In the genomic region with DNA sequence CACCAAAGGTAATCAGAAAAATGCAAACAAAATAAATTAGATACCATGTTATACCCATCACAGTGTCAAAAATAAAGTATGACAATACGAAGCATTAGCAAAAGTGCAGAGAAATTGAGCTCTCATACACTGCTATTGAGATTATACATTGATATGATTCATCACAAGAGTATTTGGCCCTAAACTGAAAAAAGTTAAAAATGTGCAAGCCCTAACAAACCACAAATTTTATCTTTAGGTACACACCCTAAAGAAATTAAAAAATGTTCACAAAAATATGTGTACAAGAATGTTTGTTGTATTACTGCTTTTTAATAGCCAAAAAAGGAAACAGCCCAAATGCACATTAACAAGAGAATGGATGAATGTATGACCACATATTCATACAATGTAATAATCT, we compare ENCODE assay signal across 24 cellular contexts.
DNase-seq lines count a peak whose midpoint lies in the region; ATAC-seq, FAIRE-seq and TF ChIP-seq lines count a peak whose summit lies in the region.
"Had no signal": no experiment of that assay in that cellular context is flagged by ENCODE, and none has a peak within 500 bp of the region (broad histone marks: within the 10 kb centered on the region; RNA-seq: fewer than 3 reads in every experiment).

No MANE protein-coding gene starts in this region.

- no peaks in the 10 kb centered on the region for H4K20me1 ChIP-seq in PC-9 (ENCODE audit: insufficient read depth)
- no peaks in the 10 kb centered on the region for H4K20me1 ChIP-seq in astrocyte (ENCODE audit: insufficient read depth, low read length)
- no peaks in the 10 kb centered on the region for H4K20me1 ChIP-seq in keratinocyte (ENCODE audit: control insufficient read depth, extremely low read depth, insufficient read depth, low read length)
- H4K20me1 ChIP-seq: BLaER1 had no signal

- CTCF ChIA-PET in PC-9 (lab: Charles Lee), result no interaction called here
- CTCF ChIA-PET in A673 (lab: Charles Lee), result no interaction called here
- CTCF ChIA-PET in CD8-positive, alpha-beta T cell (lab: Charles Lee), result no interaction called here

- FAIRE-seq in astrocyte (lab: Jason Lieb, UNC) (peak; percentile 71), keratinocyte (lab: Jason Lieb, UNC) (no peak)
- FAIRE-seq: GM12891, GM18507, H1 had no signal

- TF ChIP-seq POLR2A in esophagus squamous epithelium (IDR thresholded peaks at IDR 0.05), result no peak

- H3K4me1 ChIP-seq in PC-9 (replicated peaks; ENCODE audit: insufficient read depth) (peaks cover 15% of the 10 kb centered on the region), astrocyte (ENCODE audit: insufficient read depth, low read length) (no peaks in the 10 kb centered on the region), keratinocyte (ENCODE audit: control insufficient read depth, extremely low read depth, insufficient read depth, low read length) (peaks cover 5% of the 10 kb centered on the region), A673 (ENCODE audit: insufficient read depth, low read length, poor library complexity, severe bottlenecking) (no peaks in the 10 kb centered on the region), esophagus squamous epithelium (no peaks in the 10 kb centered on the region)
- no peaks in the 10 kb centered on the region for H3K4me1 ChIP-seq in CD8-positive, alpha-beta T cell (ENCODE audit: insufficient read depth, low read length)

- H3K27me3 Mint-ChIP-seq in astrocyte (ENCODE audit: low read depth, unreplicated experiment), result no peaks in the 10 kb centered on the region
- H3K27me3 Mint-ChIP-seq in CD8-positive, alpha-beta T cell (ENCODE audit: low read depth), result no peaks in the 10 kb centered on the region
- H3K27me3 Mint-ChIP-seq: B cell; CD4-positive, CD25-positive, alpha-beta regulatory T cell; CD8-positive, alpha-beta memory T cell had no signal

- no peak overlapping the region for H3K27ac Mint-ChIP-seq in astrocyte (ENCODE audit: unreplicated experiment)
- no peak overlapping the region for H3K27ac Mint-ChIP-seq in CD8-positive, alpha-beta T cell
- H3K27ac Mint-ChIP-seq: B cell; CD4-positive, CD25-positive, alpha-beta regulatory T cell; CD8-positive, alpha-beta memory T cell had no signal

- H3K9me3 Mint-ChIP-seq in astrocyte (ENCODE audit: unreplicated experiment), result peaks cover 2% of the 10 kb centered on the region
- H3K9me3 Mint-ChIP-seq in CD8-positive, alpha-beta T cell, result peaks cover 3% of the 10 kb centered on the region

- H3K4me3 ChIP-seq in PC-9, result no peak overlapping the region
- no peak overlapping the region for H3K4me3 ChIP-seq in astrocyte (ENCODE audit: insufficient read depth, low read depth, low read length)
- no peak overlapping the region for H3K4me3 ChIP-seq in keratinocyte (ENCODE audit: control insufficient read depth in 2 of 3, extremely low read depth in 1 of 3, insufficient read depth in 2 of 3, low read depth in 1 of 3, low read length in 3 of 3)
- H3K4me3 ChIP-seq in A673 (ENCODE audit: low read depth, low read length, poor library complexity, severe bottlenecking), result no peak overlapping the region
- no peak overlapping the region for H3K4me3 ChIP-seq in esophagus squamous epithelium
- H3K4me3 ChIP-seq in CD8-positive, alpha-beta T cell (ENCODE audit: low read depth, low read length), result no peak overlapping the region
- H3K4me3 ChIP-seq: BLaER1, GM23248 had no signal

- H3K36me3 ChIP-seq in PC-9 (ENCODE audit: low read depth), result no peaks in the 10 kb centered on the region
- no peaks in the 10 kb centered on the region for H3K36me3 ChIP-seq in astrocyte (ENCODE audit: insufficient read depth, low read length)
- H3K36me3 ChIP-seq in keratinocyte (ENCODE audit: control insufficient read depth in 2 of 2, extremely low read depth in 1 of 2, insufficient read depth in 2 of 2, low read length in 2 of 2), result no peaks in the 10 kb centered on the region
- no peaks in the 10 kb centered on the region for H3K36me3 ChIP-seq in A673 (ENCODE audit: insufficient read depth, low read length, poor library complexity, severe bottlenecking)
- no peaks in the 10 kb centered on the region for H3K36me3 ChIP-seq in esophagus squamous epithelium
- no peaks in the 10 kb centered on the region for H3K36me3 ChIP-seq in CD8-positive, alpha-beta T cell (ENCODE audit: insufficient read depth, low read length)
- H3K36me3 ChIP-seq: BLaER1 had no signal

- no peak overlapping the region for H2AFZ ChIP-seq in PC-9
- H2AFZ ChIP-seq in astrocyte (ENCODE audit: low read depth, low read length), result no peak overlapping the region
- H2AFZ ChIP-seq in keratinocyte (ENCODE audit: control insufficient read depth, low read length), result no peak overlapping the region
- H2AFZ ChIP-seq: GM23248 had no signal

- H3K9me3 ChIP-seq in PC-9 (ENCODE audit: insufficient read depth, low read depth), result no peaks in the 10 kb centered on the region
- H3K9me3 ChIP-seq in astrocyte (ENCODE audit: insufficient read depth, low read depth, low read length), result no peaks in the 10 kb centered on the region
- no peaks in the 10 kb centered on the region for H3K9me3 ChIP-seq in keratinocyte (ENCODE audit: control insufficient read depth, low read depth, low read length)
- H3K9me3 ChIP-seq in A673 (ENCODE audit: low read depth, low read length, poor library complexity, severe bottlenecking), result peaks cover 6% of the 10 kb centered on the region
- H3K9me3 ChIP-seq in esophagus squamous epithelium, result no peaks in the 10 kb centered on the region
- no peaks in the 10 kb centered on the region for H3K9me3 ChIP-seq in CD8-positive, alpha-beta T cell (ENCODE audit: low read length)

- intact Hi-C loops in PC-9 (cut with micrococcal nuclease; ENCODE audit: unreplicated experiment) (no loop called here), A673 (cut with micrococcal nuclease; ENCODE audit: unreplicated experiment) (no loop called here), esophagus squamous epithelium (cut with DNase I) (no loop called here), left colon (cut with DNase I, micrococcal nuclease) (no loop called here)
- intact Hi-C loops in CD8-positive, alpha-beta T cell (cut with DNase I, micrococcal nuclease), result no loop called here

- peak; percentile 54 for DNase-seq in HS-27A (ENCODE audit: low read depth)
- DNase-seq in PC-9, result peak in 1 of 2 experiments; percentile 66
- DNase-seq in astrocyte (ENCODE audit: low read depth), result peak; percentile 13
- DNase-seq in keratinocyte (ENCODE audit: low read depth, low spot score), result peak; percentile 2
- no peak for DNase-seq in A673 (ENCODE audit: low spot score)
- no peak for DNase-seq in esophagus squamous epithelium (lab: John Stamatoyannopoulos, UW)
- no peak for DNase-seq in CD8-positive, alpha-beta T cell
- DNase-seq in left colon, result no peak
- DNase-seq: Calu3; CD4-positive, CD25-positive, alpha-beta regulatory T cell; CD8-positive, alpha-beta memory T cell; COR-L47; DMS53; DMS79 treated with DMSO at 0.1 percent for 48 hours; GF-D8; GM23248; H7 had no signal

- H3K4me3 Mint-ChIP-seq in astrocyte (ENCODE audit: unreplicated experiment), result no peak overlapping the region
- no peak overlapping the region for H3K4me3 Mint-ChIP-seq in CD8-positive, alpha-beta T cell
- H3K4me3 Mint-ChIP-seq: B cell; CD4-positive, CD25-positive, alpha-beta regulatory T cell; CD8-positive, alpha-beta memory T cell had no signal

- H3F3A ChIP-seq in PC-9 (ENCODE audit: insufficient read depth, low read depth), result no peaks in the 10 kb centered on the region

- no peaks in the 10 kb centered on the region for H3K4me1 Mint-ChIP-seq in astrocyte (ENCODE audit: low read depth, unreplicated experiment)
- H3K4me1 Mint-ChIP-seq in CD8-positive, alpha-beta T cell (ENCODE audit: low read depth), result no peaks in the 10 kb centered on the region
- H3K4me1 Mint-ChIP-seq: B cell; CD4-positive, CD25-positive, alpha-beta regulatory T cell; CD8-positive, alpha-beta memory T cell had no signal

- H3K27me3 ChIP-seq in PC-9 (ENCODE audit: insufficient read depth, low read depth), result no peaks in the 10 kb centered on the region
- H3K27me3 ChIP-seq in astrocyte (ENCODE audit: insufficient read depth, low read length), result no peaks in the 10 kb centered on the region
- H3K27me3 ChIP-seq in keratinocyte (ENCODE audit: control insufficient read depth, extremely low read depth, insufficient read depth, low read length), result no peaks in the 10 kb centered on the region
- H3K27me3 ChIP-seq in A673 (replicated peaks; ENCODE audit: insufficient read depth, low read depth, low read length, poor library complexity), result no peaks in the 10 kb centered on the region
- no peaks in the 10 kb centered on the region for H3K27me3 ChIP-seq in esophagus squamous epithelium
- H3K27me3 ChIP-seq in CD8-positive, alpha-beta T cell (ENCODE audit: insufficient read depth, low read length), result no peaks in the 10 kb centered on the region

- dilution Hi-C loops in keratinocyte (cut with MboI; ENCODE audit: extremely low pct_ligation_motif_present, low sequenced_read_pairs), result no loop called here

- H3K9ac ChIP-seq in astrocyte (ENCODE audit: low read length), result no peak overlapping the region
- H3K9ac ChIP-seq in keratinocyte (ENCODE audit: control insufficient read depth, extremely low read depth, insufficient read depth, low read length), result no peak overlapping the region
- H3K9ac ChIP-seq: BLaER1, GM23248 had no signal

- H3K9me1 ChIP-seq in keratinocyte (ENCODE audit: control insufficient read depth, extremely low read depth, insufficient read depth, low read length), result no peaks in the 10 kb centered on the region

- H3K27ac ChIP-seq in PC-9, result 0 out of 2 replicates have a peak overlapping the region, but pooled peaks have one; percentile 6
- H3K27ac ChIP-seq in astrocyte (ENCODE audit: low read depth, low read length), result no peak overlapping the region
- H3K27ac ChIP-seq in keratinocyte (ENCODE audit: control insufficient read depth, insufficient read depth, low read length), result no peak overlapping the region
- H3K27ac ChIP-seq in A673 (ENCODE audit: low read depth, low read length, poor library complexity, severe bottlenecking), result no peak overlapping the region
- no peak overlapping the region for H3K27ac ChIP-seq in esophagus squamous epithelium
- H3K27ac ChIP-seq in CD8-positive, alpha-beta T cell (ENCODE audit: low read depth, low read length), result no peak overlapping the region
- H3K27ac ChIP-seq: BLaER1, C4-2B, GM23248 had no signal

- TF ChIP-seq CTCF in PC-9 (conservative IDR thresholded peaks at IDR 0.05) (no peak), astrocyte (IDR thresholded peaks at IDR 0.05; ENCODE audit: insufficient read depth, low read depth, low read length) (no peak), keratinocyte (optimal IDR thresholded peaks at IDR 0.05 in 1 of 3, IDR thresholded peaks at IDR 0.05 in 1 of 3, conservative IDR thresholded peaks at IDR 0.05 in 1 of 3; ENCODE audit: extremely low read depth in 1 of 3, insufficient read depth in 2 of 3, low read length in 3 of 3) (no peak), A673 (conservative IDR thresholded peaks at IDR 0.05; ENCODE audit: low read depth, low read length) (no peak), esophagus squamous epithelium (IDR thresholded peaks at IDR 0.05) (no peak)
- no peak for TF ChIP-seq CTCF in CD8-positive, alpha-beta T cell (IDR thresholded peaks at IDR 0.05)

- POLR2A ChIA-PET in PC-9 (lab: Charles Lee; ENCODE audit: unreplicated experiment), result no interaction called here
- POLR2A ChIA-PET in A673 (lab: Charles Lee; ENCODE audit: low non-redundant PET), result no interaction called here
- POLR2A ChIA-PET in CD8-positive, alpha-beta T cell (lab: Charles Lee), result no interaction called here

- no peak overlapping the region; the same call in 1 of the 2 replicates for H3K4me2 ChIP-seq in PC-9
- no peak overlapping the region for H3K4me2 ChIP-seq in astrocyte (ENCODE audit: low read length)
- peak overlapping the region; percentile 6 for H3K4me2 ChIP-seq in keratinocyte (ENCODE audit: control insufficient read depth, extremely low read depth, insufficient read depth, low read depth, low read length)
- H3K4me2 ChIP-seq: BLaER1 had no signal

- H3K36me3 Mint-ChIP-seq in astrocyte (ENCODE audit: low read depth, unreplicated experiment), result no peaks in the 10 kb centered on the region
- no peaks in the 10 kb centered on the region for H3K36me3 Mint-ChIP-seq in CD8-positive, alpha-beta T cell
- H3K36me3 Mint-ChIP-seq: CD4-positive, CD25-positive, alpha-beta regulatory T cell had no signal

- BruUV-seq in PC-9 (replicated peaks; lab: Mats Ljungman, UMichigan) (no TSS peak), A673 (replicated peaks; lab: Mats Ljungman, UMichigan) (no TSS peak)

- H3K79me2 ChIP-seq in PC-9 (ENCODE audit: low read depth), result no peaks in the 10 kb centered on the region
- no peaks in the 10 kb centered on the region for H3K79me2 ChIP-seq in astrocyte (ENCODE audit: insufficient read depth, low read length)
- no peaks in the 10 kb centered on the region for H3K79me2 ChIP-seq in keratinocyte (ENCODE audit: control insufficient read depth, insufficient read depth, low read length)

- 41 to 43% methylated on average over 1 of the region's 1 CpG for whole genome bisulfite sequencing in esophagus squamous epithelium, 2 donors

- no peaks in the 10 kb centered on the region for H3K9me2 ChIP-seq in PC-9 (ENCODE audit: insufficient read depth)

- no peak for ATAC-seq in CD8-positive, alpha-beta T cell
- no peak for ATAC-seq in left colon
- ATAC-seq: HCT116 had no signal

Comparison
In these comparisons a context has a peak if more than half of its experiments do, and no peak if none do; other contexts are left out.
1. DNase-seq: peak in HS-27A (single experiment), astrocyte (single experiment) and keratinocyte (single experiment); none in A673 (single experiment), esophagus squamous epithelium (single experiment), CD8-positive, alpha-beta T cell (0 of 7) and left colon (0 of 2).